10 cellular contexts compared by ENCODE assay signal in the genomic region with DNA sequence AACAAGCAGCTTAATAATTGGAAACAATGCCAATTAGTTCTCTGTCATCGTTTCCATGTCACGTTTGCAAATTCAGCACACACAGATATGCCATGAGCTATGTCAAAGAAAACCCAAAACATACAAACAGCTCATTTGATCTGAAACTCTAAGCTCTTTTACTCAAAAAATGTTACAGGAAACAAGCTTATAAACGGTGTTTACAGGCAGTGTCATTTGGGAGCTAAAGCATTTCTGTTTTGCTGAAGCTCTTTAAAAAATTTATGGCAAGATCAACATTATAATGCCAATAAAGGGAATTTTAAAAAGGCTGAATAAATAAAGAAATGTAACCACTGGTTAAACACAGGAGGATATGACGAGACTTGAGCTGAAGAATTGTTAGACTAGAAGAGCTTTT.
"Had no signal": no experiment of that assay in that cellular context is flagged by ENCODE, and none has a peak within 500 bp of the region (broad histone marks: within the 10 kb centered on the region; RNA-seq: fewer than 3 reads in every experiment).

No MANE protein-coding gene starts in this region.

- H3K4me1 ChIP-seq: HAP-1 had no signal

- H3K9me3 ChIP-seq: HAP-1 had no signal

- H3K27ac ChIP-seq: GM23248, HL-60 had no signal

- FAIRE-seq: HepG2, K562 had no signal

- H3K4me3 ChIP-seq: GM23248, HAP-1, K562 had no signal

- ATAC-seq: HCT116, HepG2, K562 had no signal

- DNase-seq: GM23248, GOT3, H7, IMR-90, KG1 had no signal

- H3K9ac ChIP-seq: GM23248 had no signal

- H3K36me3 ChIP-seq: HAP-1 had no signal
